Comparison of ENCODE assay signal across 9 cellular contexts in the genomic region with DNA sequence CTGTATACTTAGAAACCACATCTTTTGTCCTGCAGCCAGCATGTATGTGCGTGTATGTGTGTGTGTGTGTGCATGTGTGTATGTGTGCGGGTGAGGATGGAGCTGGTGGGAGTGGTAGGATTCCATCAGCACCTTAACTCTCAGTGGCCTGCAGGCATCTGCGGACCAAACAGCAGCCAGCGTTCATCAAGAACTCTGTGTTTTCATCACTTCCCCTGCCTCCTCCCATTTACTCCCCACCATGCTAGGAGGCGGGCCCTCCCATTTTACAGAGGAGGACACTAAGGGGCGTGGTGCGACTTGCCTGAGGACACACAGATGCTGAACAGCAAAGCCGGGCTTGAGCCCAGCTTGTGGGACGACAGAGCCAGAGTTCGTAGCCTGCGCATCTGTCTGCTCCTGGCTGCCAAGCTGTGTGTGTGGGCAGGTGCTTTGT. TPM values are rescaled to one million over a fixed set of nuclear protein-coding genes. Genes with fewer than 3 reads are reported as not detected.
DNase-seq lines count a peak whose midpoint lies in the region; ATAC-seq and TF ChIP-seq lines count a peak whose summit lies in the region.
"Had no signal": no experiment of that assay in that cellular context is flagged by ENCODE, and none has a peak within 500 bp of the region (broad histone marks: within the 10 kb centered on the region; RNA-seq: fewer than 3 reads in every experiment).

No MANE protein-coding gene starts in this region.

- peaks cover 30% of the 10 kb centered on the region for H3K4me1 Mint-ChIP-seq in endodermal cell
- peaks cover 73% of the 10 kb centered on the region for H3K4me1 Mint-ChIP-seq in osteocyte (ENCODE audit: unreplicated experiment)

- no peak overlapping the region for H3K4me3 Mint-ChIP-seq in endodermal cell
- H3K4me3 Mint-ChIP-seq in osteocyte (ENCODE audit: unreplicated experiment) = no peak overlapping the region

- H3K27ac ChIP-seq in endodermal cell (ENCODE audit: low read depth, low read length) = peak overlapping the region; percentile 36

- H3K9me3 Mint-ChIP-seq in endodermal cell (no peaks in the 10 kb centered on the region), osteocyte (ENCODE audit: unreplicated experiment) (no peaks in the 10 kb centered on the region)

- H3K36me3 ChIP-seq in endodermal cell (ENCODE audit: control insufficient read depth, insufficient read depth, low read length) (no peaks in the 10 kb centered on the region), skeletal muscle satellite cell (ENCODE audit: insufficient read depth, low read length) (no peaks in the 10 kb centered on the region)

- H3K4me1 ChIP-seq in endodermal cell (ENCODE audit: control insufficient read depth, insufficient read depth, low read length) (peaks cover 5% of the 10 kb centered on the region), skeletal muscle satellite cell (ENCODE audit: control insufficient read depth, insufficient read depth, low read length) (peaks cover 16% of the 10 kb centered on the region)

- DNase-seq in NCI-H345 (lab: John Stamatoyannopoulos, UW) (peak; percentile 64), NCI-H345 treated with DMSO at 0.1 percent for 48 hours (lab: John Stamatoyannopoulos, UW; ENCODE audit: unreplicated experiment) (no peak), NCI-H2227 treated with DMSO at 0.1 percent for 48 hours (lab: John Stamatoyannopoulos, UW) (peak; percentile 87), endodermal cell (peak; percentile 89), osteocyte (ENCODE audit: extremely low spot score, unreplicated experiment) (no peak)
- DNase-seq: AML-193 had no signal

- H3K27ac Mint-ChIP-seq in endodermal cell (no peak overlapping the region), osteocyte (ENCODE audit: unreplicated experiment) (no peak overlapping the region)

- peak overlapping the region; percentile 48 for H3K4me2 ChIP-seq in skeletal muscle satellite cell (ENCODE audit: low read length)

- H3K36me3 Mint-ChIP-seq in endodermal cell (ENCODE audit: low read depth) = no peaks in the 10 kb centered on the region
- H3K36me3 Mint-ChIP-seq in osteocyte (ENCODE audit: unreplicated experiment) = no peaks in the 10 kb centered on the region

- ATAC-seq in GM18907 (IDR thresholded peaks at IDR 0.05; ENCODE audit: unreplicated experiment) (no peak), GM18502 (IDR thresholded peaks at IDR 0.05; ENCODE audit: poor library complexity, unreplicated experiment) (no peak)

- H3K27me3 ChIP-seq in endodermal cell (ENCODE audit: control insufficient read depth, insufficient read depth, low read length, poor library complexity, severe bottlenecking) (peaks cover 17% of the 10 kb centered on the region), skeletal muscle satellite cell (ENCODE audit: control insufficient read depth, insufficient read depth, low read length) (peaks cover 52% of the 10 kb centered on the region)

- H3K27me3 Mint-ChIP-seq in endodermal cell (ENCODE audit: insufficient read depth) (peaks cover 38% of the 10 kb centered on the region), osteocyte (ENCODE audit: unreplicated experiment) (no peaks in the 10 kb centered on the region)

- H3K9ac ChIP-seq in endodermal cell (ENCODE audit: extremely low read depth, low read length, poor library complexity, severe bottlenecking) (no peak overlapping the region), skeletal muscle satellite cell (ENCODE audit: low read depth, low read length) (no peak overlapping the region)

- H3K9me3 ChIP-seq in endodermal cell (ENCODE audit: control insufficient read depth, low read length) = no peaks in the 10 kb centered on the region
- no peaks in the 10 kb centered on the region for H3K9me3 ChIP-seq in skeletal muscle satellite cell (replicated peaks; ENCODE audit: low read length)

- WGBS in endodermal cell (ENCODE audit: insufficient coverage in 1 of 2, insufficient read length in 1 of 2), 2 experiments = 14 to 38% methylated on average over 5 to 11 of the region's 11 CpGs

- TF ChIP-seq CTCF in endodermal cell (conservative IDR thresholded peaks at IDR 0.05) (no peak), osteocyte (IDR thresholded peaks at IDR 0.05) (no peak)

- H3K4me3 ChIP-seq in endodermal cell (ENCODE audit: low read length) (no peak overlapping the region), skeletal muscle satellite cell (ENCODE audit: low read length) (no peak overlapping the region)

RNA-seq across cellular contexts. Expression of a gene that starts 8.9 kb away (rescaled TPM):
- 1 to 10 TPM; 1.4 to 2.9 TPM for total RNA-seq in endodermal cell
- 27.8 TPM for polyA plus RNA-seq in endodermal cell (2013, experiment 1 of 2)
- 22.4 TPM for polyA plus RNA-seq in endodermal cell (2013, experiment 2 of 2)
- total RNA-seq in skeletal muscle satellite cell (2012; rRNA removed) = 0.51 and 1.1 TPM in 2 replicates
- 14.6 and 14.7 TPM in 2 replicates for total RNA-seq in osteocyte

Comparison
In these comparisons a context has a peak if more than half of its experiments do, and no peak if none do; other contexts are left out.
1. DNase-seq: peak in NCI-H345 (single experiment), NCI-H2227 treated with DMSO at 0.1 percent for 48 hours (single experiment) and endodermal cell (single experiment); none in NCI-H345 treated with DMSO at 0.1 percent for 48 hours (single experiment) and osteocyte (single experiment).